Comparison of ENCODE assay signal across 16 cellular contexts in the genomic region with DNA sequence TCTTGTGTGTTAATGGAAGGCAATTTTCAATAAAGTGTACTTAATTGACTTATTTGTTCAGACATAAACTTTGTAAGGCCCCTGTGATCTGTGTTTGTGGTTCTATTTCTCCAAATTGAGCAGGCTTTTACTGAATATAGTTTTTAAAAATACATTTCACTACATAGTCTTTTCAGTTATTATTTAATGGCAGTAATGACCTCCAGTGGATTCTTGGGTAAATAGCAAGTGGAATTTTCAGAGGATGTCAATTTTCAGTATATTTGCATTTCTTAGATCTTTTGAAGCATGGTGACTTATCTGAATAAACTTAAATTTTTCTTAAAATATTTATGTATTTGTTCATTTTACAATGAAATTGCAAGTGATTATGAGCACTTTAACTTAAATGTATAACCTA.
DNase-seq lines count a peak whose midpoint lies in the region; ATAC-seq, FAIRE-seq and TF ChIP-seq lines count a peak whose summit lies in the region.
"Had no signal": no experiment of that assay in that cellular context is flagged by ENCODE, and none has a peak within 500 bp of the region (broad histone marks: within the 10 kb centered on the region; RNA-seq: fewer than 3 reads in every experiment).

No MANE protein-coding gene starts in this region.

- no peak for TF ChIP-seq POLR2A in HCT116 (IDR thresholded peaks at IDR 0.05; ENCODE audit: borderline replicate concordance, extremely low read depth, insufficient read depth, insufficient read length)
- no peak for TF ChIP-seq POLR2A in breast epithelium (IDR thresholded peaks at IDR 0.05)

- TF ChIP-seq CTCF in AG04450 (IDR thresholded peaks at IDR 0.05; ENCODE audit: low read depth, low read length), result peak; percentile 20; the same call in 1 of the 2 replicates
- TF ChIP-seq CTCF in HCT116 (IDR thresholded peaks at IDR 0.05 in 2 of 3, conservative IDR thresholded peaks at IDR 0.05 in 1 of 3; ENCODE audit: borderline replicate concordance in 1 of 3, insufficient read depth in 1 of 3, low read depth in 2 of 3, low read length in 2 of 3), result peak; percentile 19 to 43 (median 23); a peak in 2 of 6 replicates
- TF ChIP-seq CTCF in breast epithelium (IDR thresholded peaks at IDR 0.05), result no peak
- TF ChIP-seq CTCF in CD14-positive monocyte (IDR thresholded peaks at IDR 0.05), result no peak

- H3K4me2 ChIP-seq in HCT116 (ENCODE audit: low read length), result no peak overlapping the region

- H2AFZ ChIP-seq in HCT116 (ENCODE audit: low read depth, low read length, poor library complexity, severe bottlenecking), result peak overlapping the region; percentile 56

- CTCF ChIA-PET in AG04450 (lab: Charles Lee) (interaction anchor here (1.2 kb wide), 1 partner anchor 291 kb away, joined by 3 read pairs; no protein-coding TSS in a partner anchor), HCT116 (lab: Charles Lee) (no interaction called here)

- no peak overlapping the region for H3K27ac ChIP-seq in AG04450 (ENCODE audit: low read depth, low read length)
- no peak overlapping the region for H3K27ac ChIP-seq in HCT116 (ENCODE audit: low read depth, low read length)
- H3K27ac ChIP-seq in breast epithelium, result no peak overlapping the region
- H3K27ac ChIP-seq: lower lobe of right lung had no signal

- POLR2A ChIA-PET in AG04450 (lab: Yijun Ruan, JAX), result no interaction called here
- POLR2A ChIA-PET in HCT116 (lab: Charles Lee), result no interaction called here

- H3K9me3 ChIP-seq in AG04450 (ENCODE audit: control insufficient read depth, insufficient read depth, low read length), result no peaks in the 10 kb centered on the region
- H3K9me3 ChIP-seq in HCT116 (ENCODE audit: control insufficient read depth in 1 of 2, insufficient read depth in 1 of 2, low read depth in 1 of 2, low read length in 2 of 2), result no peaks in the 10 kb centered on the region
- H3K9me3 ChIP-seq in breast epithelium, result no peaks in the 10 kb centered on the region
- H3K9me3 ChIP-seq: Caco-2, lower lobe of right lung had no signal

- H3K36me3 ChIP-seq in HCT116 (ENCODE audit: control insufficient read depth in 1 of 2, insufficient read depth in 2 of 2, low read length in 2 of 2) (no peaks in the 10 kb centered on the region), breast epithelium (no peaks in the 10 kb centered on the region)
- H3K36me3 ChIP-seq: lower lobe of right lung had no signal

- TF ChIP-seq RAD21 in HCT116 (IDR thresholded peaks at IDR 0.05; ENCODE audit: low read depth), result peak; percentile 52

- no peaks in the 10 kb centered on the region for H3K4me1 ChIP-seq in HCT116 (ENCODE audit: control insufficient read depth in 1 of 2, insufficient read depth in 2 of 2, low read length in 2 of 2)
- H3K4me1 ChIP-seq in breast epithelium, result no peaks in the 10 kb centered on the region
- H3K4me1 ChIP-seq: Caco-2, lower lobe of right lung had no signal

- H3K36me3 Mint-ChIP-seq in CD14-positive monocyte, result no peaks in the 10 kb centered on the region
- H3K36me3 Mint-ChIP-seq: brain, IgD-negative memory B cell had no signal

- H3K27me3 Mint-ChIP-seq in CD14-positive monocyte (ENCODE audit: low read depth in 3 of 3), result peaks cover 0 to 3% (median 0%) of the 10 kb centered on the region in 3 donors
- H3K27me3 Mint-ChIP-seq: IgD-negative memory B cell had no signal

- no peak overlapping the region for H3K27ac Mint-ChIP-seq in CD14-positive monocyte
- H3K27ac Mint-ChIP-seq: brain, IgD-negative memory B cell had no signal

- RAD21 ChIA-PET in HCT116 (lab: Charles Lee; ENCODE audit: low non-redundant PET in 1 of 2, low total read pairs in 2 of 2, uncharacterized antibody in 2 of 2, unreplicated experiment in 2 of 2), result no interaction called here

- no peak for DNase-seq in AG04450 (ENCODE audit: low read depth, low spot score)
- no peak for DNase-seq in HCT116 (ENCODE audit: low read depth, low spot score)
- DNase-seq in frontal cortex (ENCODE audit: low spot score in 2 of 2), result no peak
- DNase-seq in globus pallidus (ENCODE audit: low spot score), result no peak
- no peak for DNase-seq in breast epithelium (ENCODE audit: low spot score in 2 of 2)
- no peak for DNase-seq in CD14-positive monocyte (ENCODE audit: low spot score)
- no peak for DNase-seq in UCSD-AML1 (lab: John Stamatoyannopoulos, UW; ENCODE audit: unreplicated experiment)
- DNase-seq: activated CD8-positive, alpha-beta memory T cell treated with anti-CD3 and anti-CD28 coated beads for 24 hours; activated gamma-delta T cell; Caco-2; lower lobe of right lung; NCI-H2029 treated with DMSO at 0.1 percent for 48 hours; T1000 had no signal

- H3K27me3 ChIP-seq in AG04450 (ENCODE audit: control insufficient read depth, insufficient read depth, low read length), result no peaks in the 10 kb centered on the region
- H3K27me3 ChIP-seq in HCT116 (ENCODE audit: insufficient read depth, low read length), result no peaks in the 10 kb centered on the region
- no peaks in the 10 kb centered on the region for H3K27me3 ChIP-seq in breast epithelium

- H3K79me2 ChIP-seq in HCT116 (ENCODE audit: insufficient read depth, low read length), result no peaks in the 10 kb centered on the region

- H3K4me3 ChIP-seq in AG04450 (ENCODE audit: low read depth, low read length) (no peak overlapping the region), HCT116 (replicated peaks in 1 of 2; ENCODE audit: low read depth in 1 of 2, low read length in 2 of 2) (no peak overlapping the region), breast epithelium (no peak overlapping the region)
- H3K4me3 ChIP-seq: lower lobe of right lung had no signal

- no peaks in the 10 kb centered on the region for H4K20me1 ChIP-seq in HCT116 (ENCODE audit: insufficient read depth)

- no peaks in the 10 kb centered on the region for H3K9me3 Mint-ChIP-seq in CD14-positive monocyte
- H3K9me3 Mint-ChIP-seq: brain had no signal

- no TSS peak for BruUV-seq in HCT116 (replicated peaks; lab: Mats Ljungman, UMichigan)

- ATAC-seq in HCT116, result no peak
- ATAC-seq in SK-N-SH treated with all-trans-retinoic acid at 6 μM for 48 hours, result peak; percentile 61
- ATAC-seq: lower lobe of right lung had no signal

- H3K4me1 Mint-ChIP-seq in CD14-positive monocyte, result no peaks in the 10 kb centered on the region
- H3K4me1 Mint-ChIP-seq: brain, IgD-negative memory B cell had no signal

- H3K9ac ChIP-seq in HCT116 (ENCODE audit: low read length), result no peak overlapping the region

- FAIRE-seq in frontal cortex (lab: Jason Lieb, UNC), result peak; percentile 56

- H3K9me2 ChIP-seq in HCT116 (ENCODE audit: insufficient read depth), result no peaks in the 10 kb centered on the region

- no peak overlapping the region for H3K4me3 Mint-ChIP-seq in CD14-positive monocyte
- H3K4me3 Mint-ChIP-seq: brain, IgD-negative memory B cell had no signal

- intact Hi-C loops in HCT116 (cut with micrococcal nuclease), result loop anchor here (1.0 to 2.0 kb wide), 2 partner anchors 291 to 625 kb away; no protein-coding TSS in a partner anchor
- intact Hi-C loops in breast epithelium (cut with DNase I; ENCODE audit: low total_unique reads), result no loop called here
- intact Hi-C loops in CD14-positive monocyte (cut with micrococcal nuclease), result no loop called here

TF ChIP-seq in HCT116, 20 proteins besides CTCF, POLR2A, EP300 and RAD21 (continues in another document):
- TF ChIP-seq CEBPB (IDR thresholded peaks at IDR 0.05; ENCODE audit: low read depth) (no peak), FOSL1 (IDR thresholded peaks at IDR 0.05; ENCODE audit: low read depth) (no peak), ZNF274 (IDR thresholded peaks at IDR 0.05; ENCODE audit: low read depth, low read length) (no peak), SP1 (IDR thresholded peaks at IDR 0.05; ENCODE audit: low read depth) (no peak), SIN3A (IDR thresholded peaks at IDR 0.05; ENCODE audit: low read depth) (no peak), JUND (IDR thresholded peaks at IDR 0.05) (no peak), ELF1 (IDR thresholded peaks at IDR 0.05; ENCODE audit: borderline replicate concordance, low read depth) (no peak)
- TF ChIP-seq, protein P1, sequence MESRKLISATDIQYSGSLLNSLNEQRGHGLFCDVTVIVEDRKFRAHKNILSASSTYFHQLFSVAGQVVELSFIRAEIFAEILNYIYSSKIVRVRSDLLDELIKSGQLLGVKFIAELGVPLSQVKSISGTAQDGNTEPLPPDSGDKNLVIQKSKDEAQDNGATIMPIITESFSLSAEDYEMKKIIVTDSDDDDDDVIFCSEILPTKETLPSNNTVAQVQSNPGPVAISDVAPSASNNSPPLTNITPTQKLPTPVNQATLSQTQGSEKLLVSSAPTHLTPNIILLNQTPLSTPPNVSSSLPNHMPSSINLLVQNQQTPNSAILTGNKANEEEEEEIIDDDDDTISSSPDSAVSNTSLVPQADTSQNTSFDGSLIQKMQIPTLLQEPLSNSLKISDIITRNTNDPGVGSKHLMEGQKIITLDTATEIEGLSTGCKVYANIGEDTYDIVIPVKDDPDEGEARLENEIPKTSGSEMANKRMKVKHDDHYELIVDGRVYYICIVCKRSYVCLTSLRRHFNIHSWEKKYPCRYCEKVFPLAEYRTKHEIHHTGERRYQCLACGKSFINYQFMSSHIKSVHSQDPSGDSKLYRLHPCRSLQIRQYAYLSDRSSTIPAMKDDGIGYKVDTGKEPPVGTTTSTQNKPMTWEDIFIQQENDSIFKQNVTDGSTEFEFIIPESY (IDR thresholded peaks at IDR 0.05; ENCODE audit: extremely low read depth, insufficient replicate concordance, low read length), result no peak

TF ChIP-seq in SK-N-SH treated with all-trans-retinoic acid at 6 μM for 48 hours, 23 proteins besides CTCF, POLR2A, EP300 and RAD21:
- TF ChIP-seq BACH2 (CRISPR knock-in tag; IDR thresholded peaks at IDR 0.05; ENCODE audit: borderline replicate concordance) (no peak), ISL1 (CRISPR knock-in tag; IDR thresholded peaks at IDR 0.05) (no peak), ZNF8 (CRISPR knock-in tag; IDR thresholded peaks at IDR 0.05) (no peak), GLIS3 (CRISPR knock-in tag; IDR thresholded peaks at IDR 0.05) (no peak), ZNF70 (CRISPR knock-in tag; IDR thresholded peaks at IDR 0.05) (no peak), ZNF565 (CRISPR knock-in tag; conservative IDR thresholded peaks at IDR 0.05; ENCODE audit: low read depth) (no peak)
- TF ChIP-seq, protein P2, sequence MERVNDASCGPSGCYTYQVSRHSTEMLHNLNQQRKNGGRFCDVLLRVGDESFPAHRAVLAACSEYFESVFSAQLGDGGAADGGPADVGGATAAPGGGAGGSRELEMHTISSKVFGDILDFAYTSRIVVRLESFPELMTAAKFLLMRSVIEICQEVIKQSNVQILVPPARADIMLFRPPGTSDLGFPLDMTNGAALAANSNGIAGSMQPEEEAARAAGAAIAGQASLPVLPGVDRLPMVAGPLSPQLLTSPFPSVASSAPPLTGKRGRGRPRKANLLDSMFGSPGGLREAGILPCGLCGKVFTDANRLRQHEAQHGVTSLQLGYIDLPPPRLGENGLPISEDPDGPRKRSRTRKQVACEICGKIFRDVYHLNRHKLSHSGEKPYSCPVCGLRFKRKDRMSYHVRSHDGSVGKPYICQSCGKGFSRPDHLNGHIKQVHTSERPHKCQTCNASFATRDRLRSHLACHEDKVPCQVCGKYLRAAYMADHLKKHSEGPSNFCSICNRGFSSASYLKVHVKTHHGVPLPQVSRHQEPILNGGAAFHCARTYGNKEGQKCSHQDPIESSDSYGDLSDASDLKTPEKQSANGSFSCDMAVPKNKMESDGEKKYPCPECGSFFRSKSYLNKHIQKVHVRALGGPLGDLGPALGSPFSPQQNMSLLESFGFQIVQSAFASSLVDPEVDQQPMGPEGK (CRISPR knock-in tag; IDR thresholded peaks at IDR 0.05; ENCODE audit: borderline replicate concordance), result no peak

Comparison
In these comparisons a context has a peak if more than half of its experiments do, and no peak if none do; other contexts are left out.
1. CTCF ChIP-seq: peak in AG04450 (single experiment) and HCT116 (3 of 3); none in breast epithelium (0 of 3) and CD14-positive monocyte (single experiment).